ENCODE assay signal across 8 cellular contexts in the genomic region with DNA sequence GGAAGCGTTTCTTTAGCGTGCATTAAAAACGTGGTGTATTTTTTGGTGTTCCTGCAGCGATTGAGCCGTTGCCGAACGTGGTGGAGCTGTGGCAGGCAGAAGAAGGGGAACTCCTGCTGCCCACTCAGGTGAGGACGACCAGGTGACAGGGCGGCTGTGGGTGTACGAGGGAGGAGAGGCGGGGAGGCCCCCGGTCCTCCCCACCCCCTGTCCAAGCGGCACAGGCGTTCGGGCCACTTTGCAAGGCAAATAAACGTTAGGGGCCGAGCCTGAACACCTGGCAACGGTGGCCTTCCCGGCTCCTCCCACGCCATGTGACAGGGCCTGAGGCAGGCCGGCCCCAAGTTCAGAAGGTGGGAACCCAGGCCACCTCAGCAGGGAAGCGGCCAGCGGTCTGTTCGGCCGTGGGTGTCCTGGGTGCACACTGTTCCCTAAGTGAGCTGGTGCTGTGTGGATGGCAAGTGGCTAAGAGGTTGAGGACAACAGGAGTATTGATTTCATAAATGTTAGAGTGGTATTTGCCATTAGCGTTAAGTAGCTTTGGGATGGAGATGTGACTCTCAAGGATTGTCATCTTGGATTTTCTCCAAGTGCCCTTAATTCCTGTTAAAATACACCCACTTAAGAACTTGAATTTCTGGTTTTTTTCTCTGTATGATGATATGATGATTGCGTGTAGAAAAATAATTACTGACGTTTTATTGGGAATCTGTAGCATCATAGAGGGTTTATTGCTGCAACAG. TPM values are rescaled to one million over a fixed set of nuclear protein-coding genes. Genes with fewer than 3 reads are reported as not detected.
DNase-seq lines count a peak whose midpoint lies in the region; ATAC-seq, FAIRE-seq and TF ChIP-seq lines count a peak whose summit lies in the region.

No MANE protein-coding gene starts in this region.

- H3K27ac Mint-ChIP-seq in activated naive CD8-positive, alpha-beta T cell treated with anti-CD3 and anti-CD28 coated beads, Interleukin-2, amount 50 U/mL, for 24 hours: peak overlapping the region; percentile 87

- intact Hi-C loops in PC-3 (cut with micrococcal nuclease): loop anchor here (1.0 to 10.0 kb wide), 3 partner anchors 19 to 123 kb away; a partner anchor contains a TSS

- H3K4me1 ChIP-seq in PC-3 (ENCODE audit: insufficient read depth, low read length): peaks cover 20% of the 10 kb centered on the region
- no peaks in the 10 kb centered on the region for H3K4me1 ChIP-seq in hepatocyte (ENCODE audit: insufficient read depth)
- H3K4me1 ChIP-seq in small intestine (ENCODE audit: control insufficient read depth in 2 of 2, insufficient read depth in 1 of 2, low read depth in 1 of 2, low read length in 1 of 2): peaks cover 0 to 7% of the 10 kb centered on the region in 2 donors

- WGBS in hepatocyte (ENCODE audit: low lambda C conversion rate, missing lambda C conversion rate): 5% methylated on average over 28 of the region's 28 CpGs
- WGBS in small intestine, 3 donors: 1% methylated on average over 26 to 28 of the region's 28 CpGs

- H3F3A ChIP-seq in PC-3 (ENCODE audit: low read length, unreplicated experiment): no peaks in the 10 kb centered on the region

- H3K4me2 ChIP-seq in PC-3 (ENCODE audit: low read length): peak overlapping the region; percentile 88
- peak overlapping the region; percentile 99 for H3K4me2 ChIP-seq in hepatocyte

- H3K4me3 Mint-ChIP-seq in activated naive CD8-positive, alpha-beta T cell treated with anti-CD3 and anti-CD28 coated beads, Interleukin-2, amount 50 U/mL, for 24 hours: peak overlapping the region; percentile 88

- no TSS peak for BruUV-seq in PC-3 (replicated peaks; lab: Mats Ljungman, UMichigan)

- H3K9me2 ChIP-seq in PC-3 (replicated peaks; ENCODE audit: low read length) (no peaks in the 10 kb centered on the region), hepatocyte (replicated peaks; ENCODE audit: insufficient read depth) (no peaks in the 10 kb centered on the region)

- H3K36me3 Mint-ChIP-seq in activated naive CD8-positive, alpha-beta T cell treated with anti-CD3 and anti-CD28 coated beads, Interleukin-2, amount 50 U/mL, for 24 hours (ENCODE audit: low read depth): peaks cover 40% of the 10 kb centered on the region

- H3K27me3 Mint-ChIP-seq in activated naive CD8-positive, alpha-beta T cell treated with anti-CD3 and anti-CD28 coated beads, Interleukin-2, amount 50 U/mL, for 24 hours: no peaks in the 10 kb centered on the region

- H3K9ac ChIP-seq in PC-3 (ENCODE audit: low read length): peak overlapping the region; percentile 93

- CTCF ChIA-PET in PC-3 (lab: Charles Lee): interaction anchor here (0.5 to 3.4 kb wide), 4 partner anchors 34 to 126 kb away, joined by 3 to 19 read pairs (median 3); no protein-coding TSS in a partner anchor

- H3K27ac ChIP-seq in PC-3 (ENCODE audit: low read length): peak overlapping the region; percentile 88
- peak overlapping the region; percentile 69 for H3K27ac ChIP-seq in hepatocyte
- peak overlapping the region in 1 of 2 donors; percentile 93 for H3K27ac ChIP-seq in small intestine (ENCODE audit: low read depth in 1 of 2, low read length in 1 of 2)

- H4K20me1 ChIP-seq in PC-3 (ENCODE audit: low read length) (no peaks in the 10 kb centered on the region), hepatocyte (ENCODE audit: insufficient read depth, poor library complexity, severe bottlenecking) (no peaks in the 10 kb centered on the region)

- H3K27me3 ChIP-seq in PC-3 (ENCODE audit: low read length) (no peaks in the 10 kb centered on the region), hepatocyte (peaks cover 3% of the 10 kb centered on the region), small intestine (ENCODE audit: control insufficient read depth in 2 of 2, insufficient read depth in 2 of 2, low read length in 2 of 2) (no peaks in the 10 kb centered on the region)

- ATAC-seq in GM19397 (IDR thresholded peaks at IDR 0.05; ENCODE audit: unreplicated experiment) (peak; percentile 59), HG03442 (IDR thresholded peaks at IDR 0.05; ENCODE audit: unreplicated experiment) (peak; percentile 53), PC-3 (peak; percentile 42)
- ATAC-seq in activated naive CD8-positive, alpha-beta T cell treated with anti-CD3 and anti-CD28 coated beads, Interleukin-2, amount 50 U/mL, for 24 hours: peak; percentile 21

- peaks cover 66% of the 10 kb centered on the region for H3K4me1 Mint-ChIP-seq in activated naive CD8-positive, alpha-beta T cell treated with anti-CD3 and anti-CD28 coated beads, Interleukin-2, amount 50 U/mL, for 24 hours

- TF ChIP-seq CTCF in PC-3 (conservative IDR thresholded peaks at IDR 0.05; ENCODE audit: low read depth, low read length): no peak
- TF ChIP-seq CTCF in hepatocyte (IDR thresholded peaks at IDR 0.05; ENCODE audit: poor library complexity): no peak

- DNase-seq in DMS53 (lab: John Stamatoyannopoulos, UW) (peak; percentile 95), PC-3 (peak; percentile 75), hepatocyte (ENCODE audit: low spot score) (peak; percentile 77), small intestine (peak; percentile 58), NCI-H1694 (lab: John Stamatoyannopoulos, UW) (no peak)
- peak; percentile 67 for DNase-seq in activated naive CD8-positive, alpha-beta T cell treated with anti-CD3 and anti-CD28 coated beads, Interleukin-2, amount 50 U/mL, for 24 hours

- H3K36me3 ChIP-seq in PC-3 (ENCODE audit: low read depth, low read length) (no peaks in the 10 kb centered on the region), hepatocyte (replicated peaks; ENCODE audit: insufficient read depth, low read depth) (no peaks in the 10 kb centered on the region), small intestine (ENCODE audit: control insufficient read depth in 2 of 2, insufficient read depth in 2 of 2, low read length in 2 of 2) (no peaks in the 10 kb centered on the region)

- H3K9me3 ChIP-seq in PC-3 (ENCODE audit: low read length) (no peaks in the 10 kb centered on the region), hepatocyte (ENCODE audit: low read depth) (no peaks in the 10 kb centered on the region), small intestine (ENCODE audit: control insufficient read depth, low read depth) (no peaks in the 10 kb centered on the region)

- H3K4me3 ChIP-seq in PC-3 (ENCODE audit: low read length) (peak overlapping the region; percentile 90), hepatocyte (peak overlapping the region; percentile 92), small intestine (ENCODE audit: low read depth in 1 of 2, low read length in 2 of 2) (peak overlapping the region; percentile 65 to 93)

- POLR2A ChIA-PET in PC-3 (lab: Charles Lee; ENCODE audit: unreplicated experiment): interaction anchor here (0.6 kb wide), 1 partner anchor 23 kb away, joined by 3 read pairs; no protein-coding TSS in a partner anchor

- H3K79me2 ChIP-seq in PC-3 (ENCODE audit: low read length): peaks cover 52% of the 10 kb centered on the region
- peaks cover 32% of the 10 kb centered on the region for H3K79me2 ChIP-seq in hepatocyte

- H3K9me3 Mint-ChIP-seq in activated naive CD8-positive, alpha-beta T cell treated with anti-CD3 and anti-CD28 coated beads, Interleukin-2, amount 50 U/mL, for 24 hours: no peaks in the 10 kb centered on the region

- no peak for FAIRE-seq in small intestine (lab: Jason Lieb, UNC)

- H2AFZ ChIP-seq in PC-3 (ENCODE audit: low read length): peak overlapping the region; percentile 54; the same call in 1 of the 2 replicates
- H2AFZ ChIP-seq in hepatocyte: peak overlapping the region; percentile 71

RNA-seq across cellular contexts. Expression of a gene that starts 1.2 kb away (rescaled TPM):
- total RNA-seq in PC-3 (2014; rRNA removed) (7.7 and 10.3 TPM in 2 replicates), hepatocyte (8.1 and 10.5 TPM in 2 replicates)
- polyA plus RNA-seq in hepatocyte (5.8 and 6.3 TPM in 2 replicates), small intestine (1 to 10 TPM in 1 of 3 donors, under 1 TPM in 2; 0.22 to 3.6 (median 0.27) TPM)
